ENCODE assay signal across 15 cellular contexts in the genomic region with DNA sequence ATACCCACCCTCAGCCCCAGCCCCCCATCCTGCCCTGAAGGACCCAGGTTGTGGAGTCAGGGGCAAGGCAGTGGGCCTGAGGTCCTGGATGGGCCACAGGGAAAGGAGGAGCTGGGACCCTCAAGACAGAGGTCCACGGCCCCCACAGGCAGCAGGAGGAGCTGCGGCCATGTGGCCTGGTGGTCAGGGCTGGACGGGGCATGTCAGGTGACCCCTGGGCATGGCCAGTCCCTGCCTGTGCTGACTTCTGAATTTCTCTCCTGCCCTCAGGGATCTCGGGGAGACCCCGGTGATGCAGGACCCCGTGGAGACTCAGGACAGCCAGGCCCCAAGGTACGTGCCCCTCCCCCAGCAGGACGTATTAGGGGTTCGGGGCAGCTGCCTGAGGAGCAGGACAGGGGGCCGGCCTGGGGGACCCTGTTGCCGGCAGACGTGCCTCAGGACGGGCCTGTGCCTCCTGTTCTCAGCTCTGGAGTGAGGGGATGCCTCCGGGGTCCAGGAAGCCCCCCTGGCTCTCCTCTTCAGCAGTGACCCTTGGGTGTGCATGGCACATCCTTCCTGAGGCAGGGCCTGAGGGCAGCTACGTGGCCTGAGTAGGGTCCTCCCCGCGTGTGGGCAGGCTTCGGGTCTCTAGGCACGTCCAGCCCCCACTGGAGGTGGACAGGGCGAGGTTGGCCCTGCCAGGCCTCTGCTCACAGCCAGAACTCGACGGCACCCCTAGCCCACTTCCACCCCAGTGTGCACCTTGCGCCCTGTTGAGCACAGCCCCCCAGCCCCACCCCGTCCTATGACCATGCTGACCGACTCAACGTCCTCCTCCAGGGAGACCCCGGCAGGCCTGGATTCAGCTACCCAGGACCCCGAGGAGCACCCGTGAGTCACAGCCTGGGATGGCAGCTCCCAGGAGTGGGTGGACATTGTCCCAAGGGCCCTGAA. TPM values are rescaled to one million over a fixed set of nuclear protein-coding genes. Genes with fewer than 3 reads are reported as not detected.
DNase-seq lines count a peak whose midpoint lies in the region; ATAC-seq and TF ChIP-seq lines count a peak whose summit lies in the region.
"Had no signal": no experiment of that assay in that cellular context is flagged by ENCODE, and none has a peak within 500 bp of the region (broad histone marks: within the 10 kb centered on the region; RNA-seq: fewer than 3 reads in every experiment).

No MANE protein-coding gene starts in this region.

- intact Hi-C loops in stomach (cut with DNase I; ENCODE audit: low total_unique reads), result loop anchor here (10.0 kb wide), 1 partner anchor 127 kb away; no protein-coding TSS in a partner anchor

- POLR2A ChIA-PET in WTC11 (lab: Charles Lee), result no interaction called here
- POLR2A ChIA-PET in activated CD4-positive, alpha-beta memory T cell treated with anti-CD3 and anti-CD28 coated beads, Interleukin-2, amount 10 ng/mL, durations not matched to agents 7 days and 5 days (lab: Charles Lee), result no interaction called here

- H3K27ac ChIP-seq in stomach, result peak overlapping the region in 1 of 5 donors; percentile 29
- H3K27ac ChIP-seq: SJCRH30 had no signal

- no peak for TF ChIP-seq EP300 in stomach (IDR thresholded peaks at IDR 0.05)

- TF ChIP-seq POLR2A in stomach (IDR thresholded peaks at IDR 0.05), result no peak

- H3K27me3 ChIP-seq in stomach, result no peaks in the 10 kb centered on the region
- H3K27me3 ChIP-seq: SJCRH30 had no signal

- H3K4me3 Mint-ChIP-seq in activated CD8-positive, alpha-beta memory T cell treated with anti-CD3 and anti-CD28 coated beads, Interleukin-2, amount 10 ng/mL, durations not matched to agents 7 days and 5 days, result no peak overlapping the region
- H3K4me3 Mint-ChIP-seq in WTC11, result no peak overlapping the region
- no peak overlapping the region for H3K4me3 Mint-ChIP-seq in activated CD4-positive, alpha-beta memory T cell treated with anti-CD3 and anti-CD28 coated beads, Interleukin-2, amount 10 ng/mL, durations not matched to agents 7 days and 5 days
- H3K4me3 Mint-ChIP-seq: activated naive CD8-positive, alpha-beta T cell had no signal

- no peak for TF ChIP-seq CTCF in WTC11 (IDR thresholded peaks at IDR 0.05)
- TF ChIP-seq CTCF in stomach (IDR thresholded peaks at IDR 0.05), result no peak

- H3K36me3 Mint-ChIP-seq in activated CD8-positive, alpha-beta memory T cell treated with anti-CD3 and anti-CD28 coated beads, Interleukin-2, amount 10 ng/mL, durations not matched to agents 7 days and 5 days, result no peaks in the 10 kb centered on the region
- H3K36me3 Mint-ChIP-seq in WTC11, result peaks cover 11% of the 10 kb centered on the region
- no peaks in the 10 kb centered on the region for H3K36me3 Mint-ChIP-seq in activated CD4-positive, alpha-beta memory T cell treated with anti-CD3 and anti-CD28 coated beads, Interleukin-2, amount 10 ng/mL, durations not matched to agents 7 days and 5 days (ENCODE audit: low read depth)

- H3K4me1 ChIP-seq in stomach, result no peaks in the 10 kb centered on the region
- H3K4me1 ChIP-seq: SJCRH30 had no signal

- no peak overlapping the region for H3K4me3 ChIP-seq in stomach
- H3K4me3 ChIP-seq: lung, SJCRH30 had no signal

- WGBS in stomach, 5 donors, result 83 to 87% (median 86%) methylated on average over 14 to 29 of the region's 29 CpGs

- no peaks in the 10 kb centered on the region for H3K27me3 Mint-ChIP-seq in activated CD8-positive, alpha-beta memory T cell treated with anti-CD3 and anti-CD28 coated beads, Interleukin-2, amount 10 ng/mL, durations not matched to agents 7 days and 5 days
- no peaks in the 10 kb centered on the region for H3K27me3 Mint-ChIP-seq in WTC11 (ENCODE audit: low read depth)
- H3K27me3 Mint-ChIP-seq in activated CD4-positive, alpha-beta memory T cell treated with anti-CD3 and anti-CD28 coated beads, Interleukin-2, amount 10 ng/mL, durations not matched to agents 7 days and 5 days, result no peaks in the 10 kb centered on the region
- H3K27me3 Mint-ChIP-seq: activated naive CD8-positive, alpha-beta T cell had no signal

- ATAC-seq in activated CD8-positive, alpha-beta memory T cell treated with anti-CD3 and anti-CD28 coated beads, Interleukin-2, amount 10 ng/mL, durations not matched to agents 7 days and 5 days, result no peak
- no peak for ATAC-seq in WTC11
- ATAC-seq in GM19328 (IDR thresholded peaks at IDR 0.05; ENCODE audit: unreplicated experiment), result no peak

- H3K27ac Mint-ChIP-seq in activated CD8-positive, alpha-beta memory T cell treated with anti-CD3 and anti-CD28 coated beads, Interleukin-2, amount 10 ng/mL, durations not matched to agents 7 days and 5 days, result no peak overlapping the region
- no peak overlapping the region for H3K27ac Mint-ChIP-seq in WTC11
- no peak overlapping the region for H3K27ac Mint-ChIP-seq in activated CD4-positive, alpha-beta memory T cell treated with anti-CD3 and anti-CD28 coated beads, Interleukin-2, amount 10 ng/mL, durations not matched to agents 7 days and 5 days
- H3K27ac Mint-ChIP-seq: activated naive CD8-positive, alpha-beta T cell had no signal

- H3K4me1 Mint-ChIP-seq in activated CD8-positive, alpha-beta memory T cell treated with anti-CD3 and anti-CD28 coated beads, Interleukin-2, amount 10 ng/mL, durations not matched to agents 7 days and 5 days, result no peaks in the 10 kb centered on the region
- H3K4me1 Mint-ChIP-seq in WTC11, result no peaks in the 10 kb centered on the region
- no peaks in the 10 kb centered on the region for H3K4me1 Mint-ChIP-seq in activated CD4-positive, alpha-beta memory T cell treated with anti-CD3 and anti-CD28 coated beads, Interleukin-2, amount 10 ng/mL, durations not matched to agents 7 days and 5 days

- peak; percentile 33 for DNase-seq in activated CD8-positive, alpha-beta memory T cell treated with anti-CD3 and anti-CD28 coated beads, Interleukin-2, amount 10 ng/mL, durations not matched to agents 7 days and 5 days
- no peak for DNase-seq in activated CD8-positive, alpha-beta memory T cell treated with anti-CD3 and anti-CD28 coated beads for 24 hours
- DNase-seq in WTC11 (ENCODE audit: low spot score) (peak; percentile 7), islet precursor cell (peak; percentile 38), stomach (peak; percentile 19), T1000 (lab: John Stamatoyannopoulos, UW) (no peak)
- no peak for DNase-seq in activated CD4-positive, alpha-beta memory T cell treated with anti-CD3 and anti-CD28 coated beads, Interleukin-2, amount 10 ng/mL, durations not matched to agents 7 days and 5 days
- DNase-seq: DMS53, NCI-H526 had no signal

- no peaks in the 10 kb centered on the region for H3K9me3 Mint-ChIP-seq in activated CD8-positive, alpha-beta memory T cell treated with anti-CD3 and anti-CD28 coated beads, Interleukin-2, amount 10 ng/mL, durations not matched to agents 7 days and 5 days (ENCODE audit: low read depth)
- no peaks in the 10 kb centered on the region for H3K9me3 Mint-ChIP-seq in WTC11
- no peaks in the 10 kb centered on the region for H3K9me3 Mint-ChIP-seq in activated CD4-positive, alpha-beta memory T cell treated with anti-CD3 and anti-CD28 coated beads, Interleukin-2, amount 10 ng/mL, durations not matched to agents 7 days and 5 days

- CTCF ChIA-PET in activated CD8-positive, alpha-beta memory T cell treated with anti-CD3 and anti-CD28 coated beads, Interleukin-2, amount 10 ng/mL, durations not matched to agents 7 days and 5 days (lab: Charles Lee), result no interaction called here
- CTCF ChIA-PET in WTC11 (lab: Charles Lee), result interaction anchor here (0.7 to 1.1 kb wide), 3 partner anchors 9 to 151 kb away, joined by 3 read pairs; no protein-coding TSS in a partner anchor
- CTCF ChIA-PET in activated CD4-positive, alpha-beta memory T cell treated with anti-CD3 and anti-CD28 coated beads, Interleukin-2, amount 10 ng/mL, durations not matched to agents 7 days and 5 days (lab: Charles Lee), result no interaction called here

- no peaks in the 10 kb centered on the region for H3K9me3 ChIP-seq in stomach
- H3K9me3 ChIP-seq: SJCRH30 had no signal

- H3K36me3 ChIP-seq in stomach, result peaks cover 72 to 99% (median 90%) of the 10 kb centered on the region in 4 donors
- H3K36me3 ChIP-seq: SJCRH30 had no signal

TF ChIP-seq in WTC11, 78 proteins besides CTCF, POLR2A, EP300 and RAD21 (continues in another document):
- no peak for TF ChIP-seq SP1 (CRISPR knock-in tag; conservative IDR thresholded peaks at IDR 0.05)
- TF ChIP-seq, protein P1, sequence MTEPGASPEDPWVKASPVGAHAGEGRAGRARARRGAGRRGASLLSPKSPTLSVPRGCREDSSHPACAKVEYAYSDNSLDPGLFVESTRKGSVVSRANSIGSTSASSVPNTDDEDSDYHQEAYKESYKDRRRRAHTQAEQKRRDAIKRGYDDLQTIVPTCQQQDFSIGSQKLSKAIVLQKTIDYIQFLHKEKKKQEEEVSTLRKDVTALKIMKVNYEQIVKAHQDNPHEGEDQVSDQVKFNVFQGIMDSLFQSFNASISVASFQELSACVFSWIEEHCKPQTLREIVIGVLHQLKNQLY (CRISPR knock-in tag; IDR thresholded peaks at IDR 0.05), result no peak
- TF ChIP-seq ATF1 (CRISPR knock-in tag; IDR thresholded peaks at IDR 0.05), result no peak
- TF ChIP-seq, protein P2, sequence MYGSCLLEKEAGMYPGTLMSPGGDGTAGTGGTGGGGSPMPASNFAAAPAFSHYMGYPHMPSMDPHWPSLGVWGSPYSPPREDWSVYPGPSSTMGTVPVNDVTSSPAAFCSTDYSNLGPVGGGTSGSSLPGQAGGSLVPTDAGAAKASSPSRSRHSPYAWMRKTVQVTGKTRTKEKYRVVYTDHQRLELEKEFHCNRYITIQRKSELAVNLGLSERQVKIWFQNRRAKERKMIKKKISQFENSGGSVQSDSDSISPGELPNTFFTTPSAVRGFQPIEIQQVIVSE (CRISPR knock-in tag; IDR thresholded peaks at IDR 0.05; ENCODE audit: borderline replicate concordance), result no peak
- TF ChIP-seq MXD4 (CRISPR knock-in tag; IDR thresholded peaks at IDR 0.05; ENCODE audit: borderline replicate concordance), result no peak

RNA-seq across cellular contexts. Expression of a gene that starts 23.6 kb away (rescaled TPM):
- 10 to 100 TPM in 1 of 2 experiments, 1 to 10 TPM in 1; 5.0 to 17.9 TPM for total RNA-seq in activated CD8-positive, alpha-beta memory T cell treated with anti-CD3 and anti-CD28 coated beads, Interleukin-2, amount 10 ng/mL, durations not matched to agents 7 days and 5 days
- total RNA-seq in WTC11 (2021) (111 to 138 TPM (median 138 TPM) in 3 replicates), stomach (1,000 to 10,000 TPM in 1 of 5 donors, 100 to 1,000 TPM in 4; 351 to 3,737 (median 491) TPM)
- 100 to 1,000 TPM in 2 of 3 donors, 10 to 100 TPM in 1; 79.3 to 246 (median 113) TPM for polyA plus RNA-seq in stomach
- 1 to 10 TPM; 1.1 to 1.6 TPM for total RNA-seq in activated CD4-positive, alpha-beta memory T cell treated with anti-CD3 and anti-CD28 coated beads, Interleukin-2, amount 10 ng/mL, durations not matched to agents 7 days and 5 days

RNA-seq across cellular contexts. Expression of a gene that starts 33.8 kb away (rescaled TPM):
- total RNA-seq in activated CD8-positive, alpha-beta memory T cell treated with anti-CD3 and anti-CD28 coated beads, Interleukin-2, amount 10 ng/mL, durations not matched to agents 7 days and 5 days, result not detected
- total RNA-seq in WTC11 (2021), result 6.1 to 9.6 TPM (median 9.5 TPM) in 3 replicates
- 1 to 10 TPM in 2 of 5 donors, not detected in 3; 1.3 to 6.7 TPM for total RNA-seq in stomach
- 1 to 10 TPM in 1 of 3 donors, under 1 TPM in 2; 0.25 to 2.4 (median 0.53) TPM for polyA plus RNA-seq in stomach
- under 1 TPM in 1 of 2 experiments, not detected in 1; 0.18 TPM for total RNA-seq in activated CD4-positive, alpha-beta memory T cell treated with anti-CD3 and anti-CD28 coated beads, Interleukin-2, amount 10 ng/mL, durations not matched to agents 7 days and 5 days
- total RNA-seq: pulmonary artery endothelial cell, SJCRH30, subcutaneous adipose tissue had no signal

Comparison
In these comparisons a context has a peak if more than half of its experiments do, and no peak if none do; other contexts are left out.
1. DNase-seq: peak in activated CD8-positive, alpha-beta memory T cell treated with anti-CD3 and anti-CD28 coated beads, Interleukin-2, amount 10 ng/mL, durations not matched to agents 7 days and 5 days (single experiment), WTC11 (single experiment), islet precursor cell (single experiment) and stomach (single experiment); none in activated CD8-positive, alpha-beta memory T cell treated with anti-CD3 and anti-CD28 coated beads for 24 hours (single experiment), activated CD4-positive, alpha-beta memory T cell treated with anti-CD3 and anti-CD28 coated beads, Interleukin-2, amount 10 ng/mL, durations not matched to agents 7 days and 5 days (single experiment) and T1000 (single experiment).